ENCODE assay signal across 1 cellular context in genomic region chr11:134027671-134028070, GRCh38.
TF ChIP-seq lines count a peak whose summit lies in the region.

No MANE protein-coding gene starts in this region.

TF ChIP-seq in WTC11, 78 proteins besides CTCF, POLR2A, EP300 and RAD21 (continued from another document):
- TF ChIP-seq AFF4 (CRISPR knock-in tag; IDR thresholded peaks at IDR 0.05; ENCODE audit: borderline replicate concordance) (no peak), FOXP1 (CRISPR knock-in tag; IDR thresholded peaks at IDR 0.05; ENCODE audit: borderline replicate concordance) (no peak), IRF2 (CRISPR knock-in tag; IDR thresholded peaks at IDR 0.05; ENCODE audit: borderline replicate concordance, low read depth) (no peak)
